ENCODE assay signal across 10 cellular contexts in the genomic region with DNA sequence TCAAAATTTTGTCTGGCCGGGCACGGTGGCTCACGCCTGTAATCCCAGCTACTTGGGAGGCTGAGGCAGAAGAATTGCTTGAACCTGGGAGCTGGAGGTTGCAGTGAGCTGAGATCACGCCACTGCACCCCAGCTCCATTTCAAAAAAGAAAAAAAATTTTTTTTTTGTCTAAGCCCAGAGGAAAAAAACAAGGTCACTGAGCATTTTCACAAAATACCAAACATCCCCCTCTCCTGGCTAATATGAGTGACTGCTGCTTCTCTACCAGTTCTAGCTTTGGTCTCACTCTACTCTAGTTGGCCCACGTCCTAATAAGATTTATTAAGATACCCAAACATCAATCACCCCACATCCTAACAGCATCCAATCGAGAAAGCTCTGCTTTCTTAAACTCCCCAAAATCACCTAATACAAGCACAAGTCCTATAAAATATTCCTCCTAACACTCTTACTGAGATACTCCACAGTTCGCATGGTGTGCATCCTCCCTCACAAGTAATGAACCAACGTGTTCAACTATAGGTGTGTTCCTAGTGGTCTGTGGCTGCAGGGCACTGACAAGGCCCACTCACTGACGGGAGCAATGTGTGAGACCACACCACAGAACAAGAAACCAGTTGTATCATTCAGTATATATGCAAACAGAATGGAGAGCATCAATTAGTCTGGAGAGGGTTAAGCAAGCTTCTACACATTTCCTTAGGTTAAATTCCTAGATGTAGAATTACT.
DNase-seq lines count a peak whose midpoint lies in the region; ATAC-seq and TF ChIP-seq lines count a peak whose summit lies in the region.
"Had no signal": no experiment of that assay in that cellular context is flagged by ENCODE, and none has a peak within 500 bp of the region (broad histone marks: within the 10 kb centered on the region; RNA-seq: fewer than 3 reads in every experiment).

No MANE protein-coding gene starts in this region.

- H3K27me3 ChIP-seq in Loucy (ENCODE audit: insufficient read depth, low read length, poor library complexity, severe bottlenecking) (no peaks in the 10 kb centered on the region), brain microvascular endothelial cell (replicated peaks) (no peaks in the 10 kb centered on the region), osteoblast (ENCODE audit: insufficient read depth, low read length) (no peaks in the 10 kb centered on the region)
- H3K27me3 ChIP-seq: MG63 had no signal

- no peak overlapping the region for H3K9ac ChIP-seq in Loucy (ENCODE audit: low read depth, low read length, poor library complexity, severe bottlenecking)

- H3K36me3 ChIP-seq in Loucy (ENCODE audit: insufficient read depth, low read length) (peaks cover 58% of the 10 kb centered on the region), brain microvascular endothelial cell (replicated peaks) (no peaks in the 10 kb centered on the region), osteoblast (ENCODE audit: insufficient read depth, low read length) (no peaks in the 10 kb centered on the region)
- H3K36me3 ChIP-seq: MG63 had no signal

- DNase-seq in DMS 273 (lab: John Stamatoyannopoulos, UW; ENCODE audit: unreplicated experiment) (peak; percentile 23), DMS 273 treated with DMSO at 0.1 percent for 48 hours (lab: John Stamatoyannopoulos, UW) (no peak), brain microvascular endothelial cell (no peak), osteoblast (ENCODE audit: insufficient read length, low spot score, missing footprints) (peak; percentile 31), NCI-H146 treated with DMSO at 0.1 percent for 48 hours (lab: John Stamatoyannopoulos, UW; ENCODE audit: unreplicated experiment) (no peak)
- DNase-seq: activated CD4-positive, alpha-beta T cell treated with anti-CD3 and anti-CD28 coated beads, Interleukin-2, amount 50 U/mL, for 48 hours; MG63 had no signal

- H2AFZ ChIP-seq in Loucy (ENCODE audit: low read length) (no peak overlapping the region), osteoblast (ENCODE audit: low read length) (no peak overlapping the region)

- H3K4me2 ChIP-seq in Loucy (ENCODE audit: low read depth, low read length, poor library complexity, severe bottlenecking), result no peak overlapping the region
- H3K4me2 ChIP-seq in osteoblast (ENCODE audit: insufficient read depth, low read length), result no peak overlapping the region

- no peaks in the 10 kb centered on the region for H3K9me3 ChIP-seq in Loucy (ENCODE audit: insufficient read depth, low read depth, low read length)
- H3K9me3 ChIP-seq in osteoblast (ENCODE audit: low read depth, low read length), result no peaks in the 10 kb centered on the region
- H3K9me3 ChIP-seq: MG63 had no signal

- ATAC-seq in HG03460 (IDR thresholded peaks at IDR 0.05; ENCODE audit: unreplicated experiment) (no peak), HG03442 (IDR thresholded peaks at IDR 0.05; ENCODE audit: unreplicated experiment) (no peak)

- H4K20me1 ChIP-seq in Loucy (ENCODE audit: insufficient read depth, low read length, poor library complexity, severe bottlenecking) (no peaks in the 10 kb centered on the region), osteoblast (ENCODE audit: insufficient read depth, low read length) (no peaks in the 10 kb centered on the region)

- no peaks in the 10 kb centered on the region for H3K9me2 ChIP-seq in Loucy (replicated peaks; ENCODE audit: low read depth, low read length)

- H3K79me2 ChIP-seq in Loucy (ENCODE audit: insufficient read depth, low read length) (0 out of 2 replicates have a peak, but pooled peaks cover 3% of the 10 kb centered on the region), osteoblast (ENCODE audit: insufficient read depth, low read length) (no peaks in the 10 kb centered on the region)

- no peak overlapping the region for H3K27ac ChIP-seq in brain microvascular endothelial cell
- no peak overlapping the region for H3K27ac ChIP-seq in osteoblast (ENCODE audit: low read depth, low read length)

- TF ChIP-seq CTCF in Loucy (conservative IDR thresholded peaks at IDR 0.05; ENCODE audit: low read length), result peak; percentile 29
- peak; percentile 51 for TF ChIP-seq CTCF in brain microvascular endothelial cell (IDR thresholded peaks at IDR 0.05; ENCODE audit: low read depth, low read length, missing control alignments)
- TF ChIP-seq CTCF in osteoblast (IDR thresholded peaks at IDR 0.05; ENCODE audit: extremely low read depth, low read depth, low read length), result peak; percentile 47

- in situ Hi-C loops in brain microvascular endothelial cell (cut with HindIII; ENCODE audit: low pct_ligation_motif_present, low sequenced_read_pairs), result no loop called here

- H3F3A ChIP-seq in Loucy (ENCODE audit: low read depth), result no peaks in the 10 kb centered on the region

- H3K4me1 ChIP-seq in Loucy (ENCODE audit: insufficient read depth, low read length, poor library complexity, severe bottlenecking), result no peaks in the 10 kb centered on the region
- H3K4me1 ChIP-seq in osteoblast (ENCODE audit: insufficient read depth, low read length), result no peaks in the 10 kb centered on the region

- H3K4me3 ChIP-seq in Loucy (ENCODE audit: low read length, poor library complexity, severe bottlenecking), result no peak overlapping the region
- H3K4me3 ChIP-seq in brain microvascular endothelial cell (ENCODE audit: low read depth, low read length), result no peak overlapping the region
- no peak overlapping the region for H3K4me3 ChIP-seq in osteoblast (ENCODE audit: insufficient read depth, low read length)
- H3K4me3 ChIP-seq: MG63 had no signal

Comparison
In these comparisons a context has a peak if more than half of its experiments do, and no peak if none do; other contexts are left out.
1. DNase-seq: peak in DMS 273 (single experiment) and osteoblast (single experiment); none in DMS 273 treated with DMSO at 0.1 percent for 48 hours (single experiment), brain microvascular endothelial cell (single experiment) and NCI-H146 treated with DMSO at 0.1 percent for 48 hours (single experiment).
2. Peak in every context shown above with its lines, with median percentiles within 50 percentile points of each other: CTCF ChIP-seq.